9 cellular contexts compared by ENCODE assay signal in genomic region chrX:147911192-147912022, GRCh38. TPM values are rescaled to one million over a fixed set of nuclear protein-coding genes. Genes with fewer than 3 reads are reported as not detected.
DNase-seq lines count a peak whose midpoint lies in the region; ATAC-seq, FAIRE-seq and TF ChIP-seq lines count a peak whose summit lies in the region.
"Had no signal": no experiment of that assay in that cellular context is flagged by ENCODE, and none has a peak within 500 bp of the region (broad histone marks: within the 10 kb centered on the region; RNA-seq: fewer than 3 reads in every experiment).

FMR1 (plus strand) TSS chrX:147911919; CDS start chrX:147912180, 261 bp downstream.

- H3K27ac Mint-ChIP-seq in central memory CD8-positive, alpha-beta T cell (ENCODE audit: low read depth) = peak within 1 kb of the TSS; percentile 91

- peaks cover 16% of the 10 kb centered on the region for H3K4me1 Mint-ChIP-seq in central memory CD8-positive, alpha-beta T cell

- no peaks in the 10 kb centered on the region for H3K27me3 ChIP-seq in keratinocyte (ENCODE audit: control insufficient read depth, extremely low read depth, insufficient read depth, low read length)

- ATAC-seq in GM19035 (IDR thresholded peaks at IDR 0.05; ENCODE audit: unreplicated experiment) (peak; percentile 84), HG03342 (IDR thresholded peaks at IDR 0.05; ENCODE audit: unreplicated experiment) (peak; percentile 86)
- ATAC-seq in activated CD4-positive, CD25-positive, alpha-beta regulatory T cell treated with anti-CD3 and anti-CD28 coated beads, Interleukin-2, amount 50 U/mL, for 24 hours = peak; percentile 90
- peak; percentile 83 for ATAC-seq in central memory CD8-positive, alpha-beta T cell (replicated peaks; ENCODE audit: extremely low read depth, poor library complexity, severe bottlenecking)

- H3K9me3 Mint-ChIP-seq in central memory CD8-positive, alpha-beta T cell = no peaks in the 10 kb centered on the region

- peak within 1 kb of the TSS; percentile 73 for H2AFZ ChIP-seq in keratinocyte (ENCODE audit: control insufficient read depth, low read length)

- H3K9me3 ChIP-seq in keratinocyte (ENCODE audit: control insufficient read depth, low read depth, low read length) = no peaks in the 10 kb centered on the region

- H3K36me3 ChIP-seq in keratinocyte (ENCODE audit: control insufficient read depth in 2 of 2, extremely low read depth in 1 of 2, insufficient read depth in 2 of 2, low read length in 2 of 2) = no peaks in the 10 kb centered on the region

- H3K4me3 ChIP-seq in AG10803 (ENCODE audit: low read length) = peak within 1 kb of the TSS; percentile 71
- H3K4me3 ChIP-seq in keratinocyte (ENCODE audit: control insufficient read depth in 2 of 3, extremely low read depth in 1 of 3, insufficient read depth in 2 of 3, low read depth in 1 of 3, low read length in 3 of 3) = peak within 1 kb of the TSS; percentile 71 to 76 (median 72)

- H3K27ac ChIP-seq in keratinocyte (ENCODE audit: control insufficient read depth, insufficient read depth, low read length) = peak within 1 kb of the TSS; percentile 75

- H3K9ac ChIP-seq in keratinocyte (ENCODE audit: control insufficient read depth, extremely low read depth, insufficient read depth, low read length) = peak within 1 kb of the TSS; percentile 88

- H3K4me3 Mint-ChIP-seq in central memory CD8-positive, alpha-beta T cell = peak within 1 kb of the TSS; percentile 93

- peaks cover 43% of the 10 kb centered on the region for H3K79me2 ChIP-seq in keratinocyte (ENCODE audit: control insufficient read depth, insufficient read depth, low read length)

- peak within 1 kb of the TSS; percentile 82 for H3K4me2 ChIP-seq in keratinocyte (ENCODE audit: control insufficient read depth, extremely low read depth, insufficient read depth, low read depth, low read length)

- no peaks in the 10 kb centered on the region for H3K27me3 Mint-ChIP-seq in central memory CD8-positive, alpha-beta T cell

- H3K4me1 ChIP-seq in keratinocyte (ENCODE audit: control insufficient read depth, extremely low read depth, insufficient read depth, low read length) = peaks cover 3% of the 10 kb centered on the region

- H3K9me1 ChIP-seq in keratinocyte (ENCODE audit: control insufficient read depth, extremely low read depth, insufficient read depth, low read length) = no peaks in the 10 kb centered on the region

- dilution Hi-C loops in keratinocyte (cut with MboI; ENCODE audit: extremely low pct_ligation_motif_present, low sequenced_read_pairs) = no loop called here

- H4K20me1 ChIP-seq in keratinocyte (ENCODE audit: control insufficient read depth, extremely low read depth, insufficient read depth, low read length) = no peaks in the 10 kb centered on the region

- TF ChIP-seq CTCF in AG10803 (conservative IDR thresholded peaks at IDR 0.05; ENCODE audit: low read length) = no peak
- TF ChIP-seq CTCF in keratinocyte (optimal IDR thresholded peaks at IDR 0.05 in 1 of 3, IDR thresholded peaks at IDR 0.05 in 1 of 3, conservative IDR thresholded peaks at IDR 0.05 in 1 of 3; ENCODE audit: extremely low read depth in 1 of 3, insufficient read depth in 2 of 3, low read length in 3 of 3) = no peak

- peak; percentile 86 for DNase-seq in AG10803 (ENCODE audit: low read depth)
- peak; percentile 77 for DNase-seq in NCI-H446 treated with DMSO at 0.1 percent for 48 hours (lab: John Stamatoyannopoulos, UW)
- DNase-seq in central memory CD8-positive, alpha-beta T cell (ENCODE audit: low spot score in 2 of 2) = peak; percentile 85 to 93
- DNase-seq in keratinocyte (ENCODE audit: low read depth, low spot score) = peak; percentile 58
- DNase-seq in stimulated activated CD4-positive, alpha-beta T cell treated with anti-CD3 and anti-CD28 coated beads, Interleukin-12 subunit alpha, Interleukin-12 subunit beta, amount 100 ng/mL, for 48 hours (ENCODE audit: low read depth in 2 of 3, low spot score in 1 of 3) = peak; percentile 82 to 88 (median 87)

- H3K36me3 Mint-ChIP-seq in central memory CD8-positive, alpha-beta T cell (ENCODE audit: insufficient read depth) = peaks cover 16% of the 10 kb centered on the region

- no peak for FAIRE-seq in keratinocyte (lab: Jason Lieb, UNC)
- FAIRE-seq: TTC549 had no signal

RNA-seq across cellular contexts. Expression of gene FMR1, which starts in this region (rescaled TPM):
- polyA plus RNA-seq in keratinocyte = 15.9 to 26.0 TPM (median 20.9 TPM) in 3 replicates
- 39.8 TPM for polyA plus RNA-seq in keratinocyte (2011; ENCODE audit: low read depth)
- polyA plus RNA-seq in keratinocyte (2011; cell fraction: cytosol; rRNA removed) = 15.4 and 27.6 TPM in 2 replicates
- 36.0 and 49.1 TPM in 2 replicates for polyA plus RNA-seq in keratinocyte (2011; cell fraction: nucleus; rRNA removed)
- 23.6 and 24.2 TPM in 2 replicates for polyA plus RNA-seq in keratinocyte (2012; ENCODE audit: low replicate concordance)
- 6.4 to 32.3 TPM (median 12.2 TPM) in 3 replicates for polyA minus RNA-seq in keratinocyte
- 13.0 TPM for polyA minus RNA-seq in keratinocyte (2011; cell fraction: cytosol; rRNA and poly(A)+ RNA removed)
- polyA minus RNA-seq in keratinocyte (2011; cell fraction: nucleus; rRNA and poly(A)+ RNA removed) = 15.7 and 35.9 TPM in 2 replicates

Comparison
In these comparisons a context has a peak if more than half of its experiments do, and no peak if none do; other contexts are left out.
1. Peak in every context shown above with its lines: DNase-seq, ATAC-seq, H3K4me3 ChIP-seq and H3K27ac ChIP-seq.